Comparison of ENCODE assay signal across 1 cellular context in genomic region chr10:2958659-2959058, GRCh38.
TF ChIP-seq lines count a peak whose summit lies in the region.

No MANE protein-coding gene starts in this region.

TF ChIP-seq in GM23338, 12 proteins besides CTCF, POLR2A, EP300 and RAD21:
- no peak for TF ChIP-seq ZNF462 (CRISPR knock-in tag; IDR thresholded peaks at IDR 0.05)
- no peak for TF ChIP-seq STAT1 (IDR thresholded peaks at IDR 0.05; ENCODE audit: unreplicated experiment)
- no peak for TF ChIP-seq NANOG (IDR thresholded peaks at IDR 0.05; ENCODE audit: borderline replicate concordance)
- TF ChIP-seq, protein P1, sequence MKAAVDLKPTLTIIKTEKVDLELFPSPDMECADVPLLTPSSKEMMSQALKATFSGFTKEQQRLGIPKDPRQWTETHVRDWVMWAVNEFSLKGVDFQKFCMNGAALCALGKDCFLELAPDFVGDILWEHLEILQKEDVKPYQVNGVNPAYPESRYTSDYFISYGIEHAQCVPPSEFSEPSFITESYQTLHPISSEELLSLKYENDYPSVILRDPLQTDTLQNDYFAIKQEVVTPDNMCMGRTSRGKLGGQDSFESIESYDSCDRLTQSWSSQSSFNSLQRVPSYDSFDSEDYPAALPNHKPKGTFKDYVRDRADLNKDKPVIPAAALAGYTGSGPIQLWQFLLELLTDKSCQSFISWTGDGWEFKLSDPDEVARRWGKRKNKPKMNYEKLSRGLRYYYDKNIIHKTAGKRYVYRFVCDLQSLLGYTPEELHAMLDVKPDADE (IDR thresholded peaks at IDR 0.05) = no peak
- TF ChIP-seq EZH2 (IDR thresholded peaks at IDR 0.05; ENCODE audit: low read depth, unreplicated experiment) = no peak
- no peak for TF ChIP-seq POLR2AphosphoS5 (IDR thresholded peaks at IDR 0.05; ENCODE audit: low read depth)
- TF ChIP-seq JUNB (IDR thresholded peaks at IDR 0.05; ENCODE audit: unreplicated experiment) = no peak
- TF ChIP-seq EZH2phosphoT487 (IDR thresholded peaks at IDR 0.05; ENCODE audit: unreplicated experiment) = no peak
- no peak for TF ChIP-seq CREB1 (CRISPR knock-in tag; IDR thresholded peaks at IDR 0.05; ENCODE audit: low read depth)
